14 cellular contexts compared by ENCODE assay signal in genomic region chr3:128083980-128084674, GRCh38. TPM values are rescaled to one million over a fixed set of nuclear protein-coding genes. Genes with fewer than 3 reads are reported as not detected.
DNase-seq lines count a peak whose midpoint lies in the region; ATAC-seq and TF ChIP-seq lines count a peak whose summit lies in the region.
"Had no signal": no experiment of that assay in that cellular context is flagged by ENCODE, and none has a peak within 500 bp of the region (broad histone marks: within the 10 kb centered on the region; RNA-seq: fewer than 3 reads in every experiment).

No MANE protein-coding gene starts in this region.

- H3K27ac Mint-ChIP-seq in type B pancreatic cell = peak overlapping the region; percentile 12
- H3K27ac Mint-ChIP-seq: activated B cell treated with CpG ODN at 0.5 μM for 24 hours, mesothelial cell of epicardium had no signal

- H3K4me1 ChIP-seq in right lobe of liver = peaks cover 2 to 63% (median 29%) of the 10 kb centered on the region in 4 donors
- H3K4me1 ChIP-seq in Peyer's patch = peaks cover 0 to 13% (median 0%) of the 10 kb centered on the region in 4 donors

- H3K36me3 ChIP-seq in right lobe of liver = peaks cover 0 to 5% (median 0%) of the 10 kb centered on the region in 4 donors
- no peaks in the 10 kb centered on the region for H3K36me3 ChIP-seq in Peyer's patch

- H3K4me3 ChIP-seq in right lobe of liver (no peak overlapping the region), Peyer's patch (no peak overlapping the region)

- intact Hi-C loops in right lobe of liver (cut with DNase I) = no loop called here

- peak; percentile 41 for DNase-seq in RPMI7951 (ENCODE audit: low read depth)
- peak; percentile 47 for DNase-seq in fibroblast of gingiva (ENCODE audit: low read depth)
- DNase-seq in right lobe of liver = no peak
- no peak for DNase-seq in type B pancreatic cell (ENCODE audit: extremely low spot score, unreplicated experiment)
- no peak for DNase-seq in Peyer's patch
- DNase-seq in SW 1271 (lab: John Stamatoyannopoulos, UW) = no peak
- no peak for DNase-seq in stimulated activated CD4-positive, alpha-beta T cell treated with anti-CD3 and anti-CD28 coated beads, Interleukin-1b, Interleukin-23, amount 100 ng/mL, for 48 hours
- DNase-seq: activated B cell treated with CpG ODN at 0.5 μM for 24 hours; activated naive CD4-positive, alpha-beta T cell treated with anti-CD3 and anti-CD28 coated beads, Interleukin-2, amount 10 ng/mL, durations not matched to agents 7 days and 5 days; central memory CD4-positive, alpha-beta T cell; GF-D8; NCI-H1105; stimulated activated CD8-positive, alpha-beta memory T cell treated with anti-CD3 and anti-CD28 coated beads, Interleukin-4, amount 100 ng/mL, for 48 hours had no signal

- TF ChIP-seq CTCF in right lobe of liver (IDR thresholded peaks at IDR 0.05) (no peak), type B pancreatic cell (conservative IDR thresholded peaks at IDR 0.05) (no peak), Peyer's patch (IDR thresholded peaks at IDR 0.05) (no peak)

- WGBS in right lobe of liver (ENCODE audit: insufficient coverage, low coverage, low lambda C conversion rate, missing lambda C conversion rate) = 32% methylated on average over 8 of the region's 9 CpGs

- no peaks in the 10 kb centered on the region for H3K27me3 Mint-ChIP-seq in type B pancreatic cell
- H3K27me3 Mint-ChIP-seq: activated B cell treated with CpG ODN at 0.5 μM for 24 hours; activated naive CD4-positive, alpha-beta T cell treated with anti-CD3 and anti-CD28 coated beads, Interleukin-2, amount 10 ng/mL, durations not matched to agents 7 days and 5 days had no signal

- H3K9me3 Mint-ChIP-seq in type B pancreatic cell = no peaks in the 10 kb centered on the region
- H3K9me3 Mint-ChIP-seq: activated B cell treated with CpG ODN at 0.5 μM for 24 hours; activated naive CD4-positive, alpha-beta T cell treated with anti-CD3 and anti-CD28 coated beads, Interleukin-2, amount 10 ng/mL, durations not matched to agents 7 days and 5 days; mesothelial cell of epicardium had no signal

- TF ChIP-seq POLR2A in right lobe of liver (IDR thresholded peaks at IDR 0.05) (no peak), Peyer's patch (IDR thresholded peaks at IDR 0.05) (no peak)

- peak; percentile 1 to 44 (median 10) for ATAC-seq in right lobe of liver

- peak overlapping the region in 1 of 3 donors; percentile 51 for H3K27ac ChIP-seq in right lobe of liver
- peak overlapping the region in 1 of 4 donors; percentile 43 for H3K27ac ChIP-seq in Peyer's patch

- no peak overlapping the region for H3K4me3 Mint-ChIP-seq in type B pancreatic cell
- H3K4me3 Mint-ChIP-seq: activated B cell treated with CpG ODN at 0.5 μM for 24 hours; activated naive CD4-positive, alpha-beta T cell treated with anti-CD3 and anti-CD28 coated beads, Interleukin-2, amount 10 ng/mL, durations not matched to agents 7 days and 5 days; mesothelial cell of epicardium had no signal

- no peaks in the 10 kb centered on the region for H3K27me3 ChIP-seq in right lobe of liver
- H3K27me3 ChIP-seq in Peyer's patch = no peaks in the 10 kb centered on the region

- peaks cover 15% of the 10 kb centered on the region for H3K36me3 Mint-ChIP-seq in type B pancreatic cell

- no peaks in the 10 kb centered on the region for H3K9me3 ChIP-seq in right lobe of liver
- no peaks in the 10 kb centered on the region for H3K9me3 ChIP-seq in Peyer's patch

- H3K4me1 Mint-ChIP-seq in type B pancreatic cell (ENCODE audit: unreplicated experiment) = peaks cover 6% of the 10 kb centered on the region
- H3K4me1 Mint-ChIP-seq: activated B cell treated with CpG ODN at 0.5 μM for 24 hours; activated naive CD4-positive, alpha-beta T cell treated with anti-CD3 and anti-CD28 coated beads, Interleukin-2, amount 10 ng/mL, durations not matched to agents 7 days and 5 days; mesothelial cell of epicardium had no signal

RNA-seq across cellular contexts. Expression of gene SEC61A1, which starts 31.9 kb away (rescaled TPM):
- 211 and 234 TPM in 2 replicates for total RNA-seq in RPMI7951 (2014; rRNA removed; shearing (Covaris generic))
- 100 to 1,000 TPM; 120 to 187 (median 151) TPM for total RNA-seq in right lobe of liver
- total RNA-seq in type B pancreatic cell (ENCODE audit: low replicate concordance) = 207 and 230 TPM in 2 replicates
- total RNA-seq in Peyer's patch = 100 to 1,000 TPM in 3 of 4 donors, 10 to 100 TPM in 1; 75.1 to 139 (median 124) TPM

RNA-seq across cellular contexts. Expression of gene RUVBL1, which starts 39.5 kb away (rescaled TPM):
- total RNA-seq in RPMI7951 (2014; rRNA removed; shearing (Covaris generic)) = 115 and 119 TPM in 2 replicates
- total RNA-seq in right lobe of liver (10 to 100 TPM in 5 of 6 experiments, 1 to 10 TPM in 1; 8.6 to 20.3 (median 12.9) TPM), type B pancreatic cell (ENCODE audit: low replicate concordance) (34.6 and 61.1 TPM in 2 replicates), Peyer's patch (10 to 100 TPM in 3 of 4 donors, 1 to 10 TPM in 1; 8.9 to 22.3 (median 14.5) TPM)

Comparison
In these comparisons a context has a peak if more than half of its experiments do, and no peak if none do; other contexts are left out.
1. DNase-seq: peak in RPMI7951 (single experiment) and fibroblast of gingiva (single experiment); none in right lobe of liver (0 of 3), type B pancreatic cell (single experiment), Peyer's patch (0 of 3), SW 1271 (0 of 2) and stimulated activated CD4-positive, alpha-beta T cell treated with anti-CD3 and anti-CD28 coated beads, Interleukin-1b, Interleukin-23, amount 100 ng/mL, for 48 hours (single experiment).